ENCODE assay signal across 31 cellular contexts in the genomic region with DNA sequence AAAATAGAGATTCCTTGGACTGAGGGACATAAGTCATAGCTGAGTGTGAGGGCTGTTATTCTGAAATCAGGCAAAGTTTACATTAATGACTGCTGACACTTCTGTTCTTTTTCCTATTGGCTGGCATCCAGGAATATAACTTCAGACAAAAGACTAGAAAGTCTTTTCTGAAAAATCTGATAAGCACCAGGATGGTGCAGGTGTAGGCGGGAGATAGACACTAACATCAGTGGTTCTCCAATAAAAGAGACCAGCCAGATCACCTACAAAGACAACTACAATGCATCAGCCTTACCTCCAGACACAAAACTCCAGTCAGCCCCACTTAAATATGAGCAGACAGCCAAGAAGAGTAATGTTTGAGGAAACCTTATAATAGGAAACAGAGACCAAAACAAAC.
"Had no signal": no experiment of that assay in that cellular context is flagged by ENCODE, and none has a peak within 500 bp of the region (broad histone marks: within the 10 kb centered on the region; RNA-seq: fewer than 3 reads in every experiment).

No MANE protein-coding gene starts in this region.

- H3K4me3 Mint-ChIP-seq: activated CD4-positive, alpha-beta memory T cell treated with anti-CD3 and anti-CD28 coated beads for 36 hours; activated CD4-positive, alpha-beta T cell treated with anti-CD3 and anti-CD28 coated beads for 36 hours; activated CD4-positive, alpha-beta T cell treated with anti-CD3 and anti-CD28 coated beads, Interleukin-2, amount 10 ng/mL, durations not matched to agents 7 days and 5 days; activated naive CD8-positive, alpha-beta T cell treated with anti-CD3 and anti-CD28 coated beads for 36 hours; activated T-cell treated with anti-CD3 and anti-CD28 coated beads, Interleukin-2, amount 50 U/mL, for 4 hours; activated T-helper 17 cell treated with anti-CD3 and anti-CD28 coated beads, Interleukin-2, amount 50 U/mL, for 72 hours; WTC11 had no signal

- H3K27ac Mint-ChIP-seq: activated CD4-positive, alpha-beta memory T cell treated with anti-CD3 and anti-CD28 coated beads for 36 hours; activated CD4-positive, alpha-beta T cell treated with anti-CD3 and anti-CD28 coated beads for 36 hours; activated CD4-positive, alpha-beta T cell treated with anti-CD3 and anti-CD28 coated beads, Interleukin-2, amount 10 ng/mL, durations not matched to agents 7 days and 5 days; activated naive CD8-positive, alpha-beta T cell treated with anti-CD3 and anti-CD28 coated beads for 36 hours; activated T-helper 17 cell treated with anti-CD3 and anti-CD28 coated beads, Interleukin-2, amount 50 U/mL, for 72 hours; WTC11 had no signal

- DNase-seq: activated CD4-positive, alpha-beta memory T cell treated with anti-CD3 and anti-CD28 coated beads for 36 hours; activated CD4-positive, alpha-beta T cell treated with anti-CD3 and anti-CD28 coated beads for 36 hours; activated CD4-positive, alpha-beta T cell treated with anti-CD3 and anti-CD28 coated beads, Interleukin-2, amount 10 ng/mL, durations not matched to agents 7 days and 5 days; activated CD8-positive, alpha-beta memory T cell treated with anti-CD3 and anti-CD28 coated beads, Interleukin-2, amount 50 U/mL, for 4 hours; activated effector memory CD4-positive, alpha-beta T cell treated with anti-CD3 and anti-CD28 coated beads, Interleukin-2, amount 50 U/mL, for 16 hours; activated naive CD4-positive, alpha-beta T cell; activated naive CD4-positive, alpha-beta T cell treated with anti-CD3 and anti-CD28 coated beads, Interleukin-2, amount 50 U/mL, for 16 hours; activated naive CD8-positive, alpha-beta T cell treated with anti-CD3 and anti-CD28 coated beads for 36 hours; activated T-cell treated with anti-CD3 and anti-CD28 coated beads for 4 hours; activated T-cell treated with anti-CD3 and anti-CD28 coated beads, Interleukin-2, amount 50 U/mL, for 4 hours; amniotic stem cell; aorta; brain microvascular endothelial cell; central memory CD4-positive, alpha-beta T cell; Karpas-422; KBM-7; NCI-H1436 treated with DMSO at 0.1 percent for 48 hours; NCI-H1694 treated with DMSO at 0.1 percent for 48 hours; NCI-H2029; NCI-H2171 treated with DMSO at 0.1 percent for 48 hours; NCI-H2227 treated with DMSO at 0.1 percent for 48 hours; NCI-H524 treated with DMSO at 0.1 percent for 48 hours; NK-92 treated with Interleukin-12 subunit alpha and Interleukin-12 subunit beta, amount 100 ng/mL, for 24 hours; PC-9; Right ventricle myocardium superior; SW 1271; T-helper 1 cell; T1000 had no signal

- H3K27me3 Mint-ChIP-seq: activated CD4-positive, alpha-beta memory T cell treated with anti-CD3 and anti-CD28 coated beads for 36 hours; activated CD4-positive, alpha-beta T cell treated with anti-CD3 and anti-CD28 coated beads for 36 hours; activated CD4-positive, alpha-beta T cell treated with anti-CD3 and anti-CD28 coated beads, Interleukin-2, amount 10 ng/mL, durations not matched to agents 7 days and 5 days; activated naive CD8-positive, alpha-beta T cell treated with anti-CD3 and anti-CD28 coated beads for 36 hours; activated T-helper 17 cell treated with anti-CD3 and anti-CD28 coated beads, Interleukin-2, amount 50 U/mL, for 72 hours had no signal

- H3K4me1 Mint-ChIP-seq: activated CD4-positive, alpha-beta T cell treated with anti-CD3 and anti-CD28 coated beads for 36 hours; activated T-helper 17 cell treated with anti-CD3 and anti-CD28 coated beads, Interleukin-2, amount 50 U/mL, for 72 hours had no signal

- ATAC-seq: activated CD4-positive, alpha-beta T cell treated with anti-CD3 and anti-CD28 coated beads for 36 hours; activated CD4-positive, CD25-positive, alpha-beta regulatory T cell treated with anti-CD3 and anti-CD28 coated beads, Interleukin-2, amount 50 U/mL, for 24 hours; activated T-cell treated with anti-CD3 and anti-CD28 coated beads, Interleukin-2, amount 50 U/mL, for 4 hours; activated T-helper 17 cell treated with anti-CD3 and anti-CD28 coated beads, Interleukin-2, amount 50 U/mL, for 72 hours; WTC11 had no signal
